Comparison of ENCODE assay signal across 8 cellular contexts in the genomic region with DNA sequence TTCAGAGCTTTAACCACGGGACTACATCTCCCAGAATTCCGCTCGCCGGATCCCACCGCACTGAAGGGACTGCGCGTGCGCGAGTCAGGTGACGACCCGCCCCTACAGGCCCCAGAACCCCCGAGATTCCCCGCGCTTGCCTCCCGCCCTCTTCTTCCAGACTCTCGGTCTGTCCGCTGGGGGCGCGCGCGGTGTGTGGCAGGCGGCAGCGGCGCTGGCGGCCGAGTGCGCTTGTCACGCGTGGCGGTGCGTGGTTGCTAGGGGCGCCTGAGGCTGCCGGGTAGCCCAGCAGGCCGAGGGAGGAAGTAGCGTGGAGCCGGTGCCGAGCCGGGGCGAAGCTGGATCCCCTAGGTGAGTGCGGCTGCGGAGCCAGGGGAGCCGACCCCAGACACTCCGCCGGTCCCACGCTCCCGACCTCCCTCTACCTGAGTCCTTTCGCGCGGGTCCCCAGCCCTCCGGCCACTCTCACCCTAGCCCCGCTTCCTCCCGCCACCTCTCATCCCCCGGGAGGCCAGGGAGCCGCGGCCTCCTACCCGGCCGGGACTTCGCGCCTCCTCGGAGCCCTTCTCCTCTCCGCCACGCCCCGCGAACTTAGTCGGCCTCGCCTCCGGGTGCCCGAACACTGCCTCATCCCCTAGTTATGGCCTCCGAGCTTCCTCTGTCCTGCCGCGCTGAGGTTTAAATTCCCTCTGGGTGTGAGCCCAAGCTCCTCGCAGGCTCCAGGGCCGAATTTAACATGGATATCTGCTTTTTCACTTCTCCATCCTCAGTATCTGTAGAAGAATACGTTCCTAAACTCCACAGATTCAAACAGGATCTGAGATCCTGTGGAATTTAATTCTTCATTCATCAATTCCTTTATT. TPM values are rescaled to one million over a fixed set of nuclear protein-coding genes. Genes with fewer than 3 reads are reported as not detected.
DNase-seq lines count a peak whose midpoint lies in the region; ATAC-seq and TF ChIP-seq lines count a peak whose summit lies in the region.

A gene with protein sequence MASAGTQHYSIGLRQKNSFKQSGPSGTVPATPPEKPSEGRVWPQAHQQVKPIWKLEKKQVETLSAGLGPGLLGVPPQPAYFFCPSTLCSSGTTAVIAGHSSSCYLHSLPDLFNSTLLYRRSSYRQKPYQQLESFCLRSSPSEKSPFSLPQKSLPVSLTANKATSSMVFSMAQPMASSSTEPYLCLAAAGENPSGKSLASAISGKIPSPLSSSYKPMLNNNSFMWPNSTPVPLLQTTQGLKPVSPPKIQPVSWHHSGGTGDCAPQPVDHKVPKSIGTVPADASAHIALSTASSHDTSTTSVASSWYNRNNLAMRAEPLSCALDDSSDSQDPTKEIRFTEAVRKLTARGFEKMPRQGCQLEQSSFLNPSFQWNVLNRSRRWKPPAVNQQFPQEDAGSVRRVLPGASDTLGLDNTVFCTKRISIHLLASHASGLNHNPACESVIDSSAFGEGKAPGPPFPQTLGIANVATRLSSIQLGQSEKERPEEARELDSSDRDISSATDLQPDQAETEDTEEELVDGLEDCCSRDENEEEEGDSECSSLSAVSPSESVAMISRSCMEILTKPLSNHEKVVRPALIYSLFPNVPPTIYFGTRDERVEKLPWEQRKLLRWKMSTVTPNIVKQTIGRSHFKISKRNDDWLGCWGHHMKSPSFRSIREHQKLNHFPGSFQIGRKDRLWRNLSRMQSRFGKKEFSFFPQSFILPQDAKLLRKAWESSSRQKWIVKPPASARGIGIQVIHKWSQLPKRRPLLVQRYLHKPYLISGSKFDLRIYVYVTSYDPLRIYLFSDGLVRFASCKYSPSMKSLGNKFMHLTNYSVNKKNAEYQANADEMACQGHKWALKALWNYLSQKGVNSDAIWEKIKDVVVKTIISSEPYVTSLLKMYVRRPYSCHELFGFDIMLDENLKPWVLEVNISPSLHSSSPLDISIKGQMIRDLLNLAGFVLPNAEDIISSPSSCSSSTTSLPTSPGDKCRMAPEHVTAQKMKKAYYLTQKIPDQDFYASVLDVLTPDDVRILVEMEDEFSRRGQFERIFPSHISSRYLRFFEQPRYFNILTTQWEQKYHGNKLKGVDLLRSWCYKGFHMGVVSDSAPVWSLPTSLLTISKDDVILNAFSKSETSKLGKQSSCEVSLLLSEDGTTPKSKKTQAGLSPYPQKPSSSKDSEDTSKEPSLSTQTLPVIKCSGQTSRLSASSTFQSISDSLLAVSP (plus strand): TSS at position 149 of the 863 bp plus-strand sequence. CDS start 26,842 bp downstream, outside the sequence.

- H3K4me3 ChIP-seq in adrenal gland, result peak within 1 kb of the TSS in 3 of 4 donors; percentile 2 to 91 (median 76)
- H3K4me3 ChIP-seq in heart right ventricle, result peak within 1 kb of the TSS; percentile 70 to 94 (median 82)
- peak within 1 kb of the TSS; percentile 94 for H3K4me3 ChIP-seq in upper lobe of right lung

- H3K36me3 ChIP-seq in adrenal gland (replicated peaks in 1 of 2), result no peaks in the 10 kb centered on the region
- H3K36me3 ChIP-seq in heart right ventricle, result peaks cover 0 to 4% (median 0%) of the 10 kb centered on the region in 9 donors
- H3K36me3 ChIP-seq in upper lobe of right lung, result peaks cover under 1% of the 10 kb centered on the region

- H3K27ac ChIP-seq in adrenal gland (peak within 1 kb of the TSS; percentile 73 to 97 (median 90)), heart right ventricle (peak within 1 kb of the TSS; percentile 63 to 94 (median 90)), upper lobe of right lung (peak within 1 kb of the TSS; percentile 89)

- H3K9me3 ChIP-seq in adrenal gland (replicated peaks in 1 of 3) (no peaks in the 10 kb centered on the region), heart right ventricle (no peaks in the 10 kb centered on the region), upper lobe of right lung (no peaks in the 10 kb centered on the region)

- peak; percentile 95 for TF ChIP-seq CTCF in GM13976 (IDR thresholded peaks at IDR 0.05; ENCODE audit: borderline replicate concordance, control extremely low read depth, extremely low read depth, insufficient read depth, missing control alignments)
- TF ChIP-seq CTCF in adrenal gland (IDR thresholded peaks at IDR 0.05), result peak; percentile 78 to 97 (median 88)
- peak; percentile 78 to 98 (median 90) for TF ChIP-seq CTCF in heart right ventricle (IDR thresholded peaks at IDR 0.05)
- TF ChIP-seq CTCF in upper lobe of right lung (IDR thresholded peaks at IDR 0.05), result peak; percentile 92

- H3K4me1 ChIP-seq in adrenal gland (replicated peaks in 1 of 2) (peaks cover 4 to 37% of the 10 kb centered on the region in 2 donors), heart right ventricle (peaks cover 0 to 47% (median 12%) of the 10 kb centered on the region in 9 donors), upper lobe of right lung (peaks cover 13% of the 10 kb centered on the region)

- ATAC-seq in HG02870 (IDR thresholded peaks at IDR 0.05; ENCODE audit: unreplicated experiment) (peak; percentile 87), heart right ventricle (peak; percentile 98 to 100 (median 99)), upper lobe of right lung (peak; percentile 99)

- TF ChIP-seq POLR2A in adrenal gland (IDR thresholded peaks at IDR 0.05), result peak; percentile 24 to 79

- 0 to 1% (median 0%) methylated on average over 27 to 74 of the region's 74 CpGs for WGBS in adrenal gland, 4 donors
- WGBS in heart right ventricle, 2 donors, result 0 to 1% methylated on average over 69 to 74 of the region's 74 CpGs

- peak; percentile 99 for DNase-seq in GM13976 (ENCODE audit: low spot score)
- DNase-seq in NCI-H146 (lab: John Stamatoyannopoulos, UW), result peak; percentile 94
- peak; percentile 97 to 99 (median 98) for DNase-seq in T-helper 1 cell
- DNase-seq in adrenal gland, result peak; percentile 99
- peak; percentile 98 to 99 for DNase-seq in heart right ventricle
- DNase-seq in posterior vena cava (ENCODE audit: low spot score), result peak; percentile 100
- DNase-seq in upper lobe of right lung, result peak; percentile 100

- intact Hi-C loops in adrenal gland (cut with DNase I) (loop anchor here (5.0 to 10.0 kb wide), 2 partner anchors 74 to 136 kb away; a partner anchor contains a TSS), heart right ventricle (cut with DNase I) (loop anchor here in 9 of 10 donors (1.0 to 10.0 kb wide), 5 partner anchors 74 to 136 kb away; a partner anchor contains a TSS), posterior vena cava (cut with DNase I) (loop anchor here in 1 of 2 donors (10.0 kb wide), 1 partner anchor 144 kb away; a partner anchor contains a TSS), upper lobe of right lung (cut with DNase I) (no loop called here)

- in situ Hi-C loops in GM13976 (cut with MboI; ENCODE audit: low sequenced_read_pairs, unreplicated experiment), result no loop called here

- no peaks in the 10 kb centered on the region for H3K27me3 ChIP-seq in adrenal gland
- H3K27me3 ChIP-seq in heart right ventricle, result no peaks in the 10 kb centered on the region
- no peaks in the 10 kb centered on the region for H3K27me3 ChIP-seq in upper lobe of right lung

RNA-seq across cellular contexts. Expression of the gene that starts here (rescaled TPM):
- total RNA-seq in adrenal gland (10 to 100 TPM; 10.6 to 51.4 (median 23.5) TPM), heart right ventricle (1 to 10 TPM; 4.3 to 8.2 (median 6.4) TPM), posterior vena cava (10 to 100 TPM; 14.6 to 17.5 TPM), upper lobe of right lung (29.5 TPM)
- polyA plus RNA-seq in adrenal gland (10 to 100 TPM; 22.5 to 65.4 (median 36.8) TPM), heart right ventricle (10 to 100 TPM in 1 of 2 donors, 1 to 10 TPM in 1; 7.3 to 10.3 TPM)

Comparison
In these comparisons a context has a peak if more than half of its experiments do, and no peak if none do; other contexts are left out.
1. Peak in every context shown above with its lines: DNase-seq, ATAC-seq, H3K4me3 ChIP-seq and H3K27ac ChIP-seq.